Comparison of ENCODE assay signal across 1 cellular context in genomic region chr20:25058051-25058796, GRCh38.
TF ChIP-seq lines count a peak whose summit lies in the region.

ACSS1 (minus strand) TSS chr20:25058139; CDS start chr20:25058102, 37 bp downstream.

TF ChIP-seq in GM12878, 131 proteins besides CTCF, POLR2A, EP300 and RAD21 (continued from another document and continues in another):
- TF ChIP-seq ZNF592 (IDR thresholded peaks at IDR 0.05): 0 out of 2 replicates have a peak, but pooled peaks have one; percentile 25
- TF ChIP-seq RB1 (IDR thresholded peaks at IDR 0.05; ENCODE audit: borderline replicate concordance): no peak
- peak; percentile 37; the same call in 1 of the 2 replicates for TF ChIP-seq CREM (IDR thresholded peaks at IDR 0.05; ENCODE audit: low read depth)
- no peak for TF ChIP-seq NR2C2 (IDR thresholded peaks at IDR 0.05; ENCODE audit: borderline replicate concordance, control insufficient read depth, insufficient read length, low read depth)
- TF ChIP-seq RELA (IDR thresholded peaks at IDR 0.05; ENCODE audit: borderline replicate concordance, partially characterized antibody): no peak
- TF ChIP-seq TARDBP (IDR thresholded peaks at IDR 0.05; ENCODE audit: borderline replicate concordance): no peak
- no peak for TF ChIP-seq SREBF2 (IDR thresholded peaks at IDR 0.05; ENCODE audit: low read length)
- no peak for TF ChIP-seq HDAC6 (IDR thresholded peaks at IDR 0.05; ENCODE audit: unreplicated experiment)
- TF ChIP-seq SMC3 (IDR thresholded peaks at IDR 0.05; ENCODE audit: borderline replicate concordance, low read length): no peak
- TF ChIP-seq MTA2 (IDR thresholded peaks at IDR 0.05; ENCODE audit: low read depth): no peak
- TF ChIP-seq HDGF (IDR thresholded peaks at IDR 0.05): 0 out of 2 replicates have a peak, but pooled peaks have one; percentile 43
- TF ChIP-seq NFIC (IDR thresholded peaks at IDR 0.05; ENCODE audit: low read depth, low read length): no peak
- 0 out of 2 replicates have a peak, but pooled peaks have one; percentile 8 for TF ChIP-seq POLR2AphosphoS2 (IDR thresholded peaks at IDR 0.05; ENCODE audit: low read depth, low read length)
- no peak for TF ChIP-seq HSF1 (IDR thresholded peaks at IDR 0.05; ENCODE audit: low read depth, low read length)
- no peak for TF ChIP-seq EZH2 (IDR thresholded peaks at IDR 0.05; ENCODE audit: borderline replicate concordance, control insufficient read depth, low read depth, low read length)
- TF ChIP-seq ATF2 (IDR thresholded peaks at IDR 0.05; ENCODE audit: low read length): no peak
- 0 out of 2 replicates have a peak, but pooled peaks have one; percentile 70 for TF ChIP-seq ZNF207 (IDR thresholded peaks at IDR 0.05; ENCODE audit: borderline replicate concordance)
- TF ChIP-seq, protein P1, sequence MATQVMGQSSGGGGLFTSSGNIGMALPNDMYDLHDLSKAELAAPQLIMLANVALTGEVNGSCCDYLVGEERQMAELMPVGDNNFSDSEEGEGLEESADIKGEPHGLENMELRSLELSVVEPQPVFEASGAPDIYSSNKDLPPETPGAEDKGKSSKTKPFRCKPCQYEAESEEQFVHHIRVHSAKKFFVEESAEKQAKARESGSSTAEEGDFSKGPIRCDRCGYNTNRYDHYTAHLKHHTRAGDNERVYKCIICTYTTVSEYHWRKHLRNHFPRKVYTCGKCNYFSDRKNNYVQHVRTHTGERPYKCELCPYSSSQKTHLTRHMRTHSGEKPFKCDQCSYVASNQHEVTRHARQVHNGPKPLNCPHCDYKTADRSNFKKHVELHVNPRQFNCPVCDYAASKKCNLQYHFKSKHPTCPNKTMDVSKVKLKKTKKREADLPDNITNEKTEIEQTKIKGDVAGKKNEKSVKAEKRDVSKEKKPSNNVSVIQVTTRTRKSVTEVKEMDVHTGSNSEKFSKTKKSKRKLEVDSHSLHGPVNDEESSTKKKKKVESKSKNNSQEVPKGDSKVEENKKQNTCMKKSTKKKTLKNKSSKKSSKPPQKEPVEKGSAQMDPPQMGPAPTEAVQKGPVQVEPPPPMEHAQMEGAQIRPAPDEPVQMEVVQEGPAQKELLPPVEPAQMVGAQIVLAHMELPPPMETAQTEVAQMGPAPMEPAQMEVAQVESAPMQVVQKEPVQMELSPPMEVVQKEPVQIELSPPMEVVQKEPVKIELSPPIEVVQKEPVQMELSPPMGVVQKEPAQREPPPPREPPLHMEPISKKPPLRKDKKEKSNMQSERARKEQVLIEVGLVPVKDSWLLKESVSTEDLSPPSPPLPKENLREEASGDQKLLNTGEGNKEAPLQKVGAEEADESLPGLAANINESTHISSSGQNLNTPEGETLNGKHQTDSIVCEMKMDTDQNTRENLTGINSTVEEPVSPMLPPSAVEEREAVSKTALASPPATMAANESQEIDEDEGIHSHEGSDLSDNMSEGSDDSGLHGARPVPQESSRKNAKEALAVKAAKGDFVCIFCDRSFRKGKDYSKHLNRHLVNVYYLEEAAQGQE (IDR thresholded peaks at IDR 0.05; ENCODE audit: low read depth, low read length): no peak
- TF ChIP-seq PAX8 (IDR thresholded peaks at IDR 0.05): no peak
- no peak for TF ChIP-seq RFX5 (IDR thresholded peaks at IDR 0.05; ENCODE audit: low read depth, low read length)
- TF ChIP-seq YY1 (IDR thresholded peaks at IDR 0.05; ENCODE audit: low read depth, low read length): 0 out of 2 replicates have a peak, but pooled peaks have one; percentile 5
- TF ChIP-seq MEF2A (IDR thresholded peaks at IDR 0.05; ENCODE audit: insufficient read depth, low read depth, low read length): no peak
- no peak for TF ChIP-seq IRF3 (IDR thresholded peaks at IDR 0.05)
- peak; percentile 98 to 99 for TF ChIP-seq BHLHE40 (IDR thresholded peaks at IDR 0.05; ENCODE audit: borderline replicate concordance in 1 of 2, low read depth in 2 of 2, low read length in 1 of 2)
- no peak for TF ChIP-seq RAD51 (IDR thresholded peaks at IDR 0.05)
- TF ChIP-seq ZNF384 (IDR thresholded peaks at IDR 0.05; ENCODE audit: borderline replicate concordance, low read depth, low read length): no peak
- TF ChIP-seq RBBP5 (conservative IDR thresholded peaks at IDR 0.05): no peak
- peak; percentile 33; the same call in 1 of the 2 replicates for TF ChIP-seq SPI1 (IDR thresholded peaks at IDR 0.05; ENCODE audit: borderline replicate concordance, insufficient read depth, low read depth, low read length)
- no peak for TF ChIP-seq ZNF622 (IDR thresholded peaks at IDR 0.05)
- TF ChIP-seq POLR2AphosphoS5 (IDR thresholded peaks at IDR 0.05; ENCODE audit: low read length): peak; percentile 66; the same call in 1 of the 2 replicates
- TF ChIP-seq EGR1 (IDR thresholded peaks at IDR 0.05; ENCODE audit: borderline replicate concordance in 1 of 2, low read depth in 2 of 2, low read length in 2 of 2): 0 out of 3 replicates have a peak, but pooled peaks of 1 of the 2 experiments have one; percentile 10
- TF ChIP-seq JUNB (IDR thresholded peaks at IDR 0.05): no peak
- TF ChIP-seq ZNF274 (IDR thresholded peaks at IDR 0.05; ENCODE audit: insufficient read depth, insufficient read length): no peak
- TF ChIP-seq YBX1 (IDR thresholded peaks at IDR 0.05): no peak
- no peak for TF ChIP-seq E4F1 (IDR thresholded peaks at IDR 0.05; ENCODE audit: borderline replicate concordance, partially characterized antibody)
- TF ChIP-seq KDM1A (IDR thresholded peaks at IDR 0.05; ENCODE audit: borderline replicate concordance): no peak
- TF ChIP-seq MYB (IDR thresholded peaks at IDR 0.05; ENCODE audit: borderline replicate concordance, low read depth, low read length): no peak
- no peak for TF ChIP-seq CREB1 (IDR thresholded peaks at IDR 0.05; ENCODE audit: low read depth)
- no peak for TF ChIP-seq SIX5 (IDR thresholded peaks at IDR 0.05; ENCODE audit: low read depth, low read length, severe bottlenecking)
- TF ChIP-seq IKZF1 (conservative IDR thresholded peaks at IDR 0.05): peak; percentile 37; the same call in 1 of the 2 replicates
- peak; percentile 78; the same call in 1 of the 2 replicates for TF ChIP-seq NBN (IDR thresholded peaks at IDR 0.05)
- no peak for TF ChIP-seq ATF3 (IDR thresholded peaks at IDR 0.05; ENCODE audit: borderline replicate concordance, extremely low read depth, low read depth, low read length)
- peak; percentile 75 for TF ChIP-seq EED (IDR thresholded peaks at IDR 0.05; ENCODE audit: low read depth)
- no peak for TF ChIP-seq HDAC2 (IDR thresholded peaks at IDR 0.05)
- TF ChIP-seq TCF7 (IDR thresholded peaks at IDR 0.05; ENCODE audit: borderline replicate concordance): no peak
- TF ChIP-seq SMARCA5 (IDR thresholded peaks at IDR 0.05): 0 out of 2 replicates have a peak, but pooled peaks have one; percentile 28
- no peak for TF ChIP-seq GABPA (IDR thresholded peaks at IDR 0.05; ENCODE audit: low read depth)
- peak; percentile 98 for TF ChIP-seq PAX5 (IDR thresholded peaks at IDR 0.05; ENCODE audit: borderline replicate concordance, low read depth, low read length)
- no peak for TF ChIP-seq HCFC1 (IDR thresholded peaks at IDR 0.05; ENCODE audit: low read length)
- TF ChIP-seq SREBF1 (IDR thresholded peaks at IDR 0.05; ENCODE audit: low read length): no peak
- TF ChIP-seq ESRRA (IDR thresholded peaks at IDR 0.05; ENCODE audit: low read length): no peak
- TF ChIP-seq IRF4 (IDR thresholded peaks at IDR 0.05; ENCODE audit: low read depth, low read length): 0 out of 2 replicates have a peak, but pooled peaks have one; percentile 38
- no peak for TF ChIP-seq SP1 (IDR thresholded peaks at IDR 0.05; ENCODE audit: low read depth, low read length)
- TF ChIP-seq, protein P2, sequence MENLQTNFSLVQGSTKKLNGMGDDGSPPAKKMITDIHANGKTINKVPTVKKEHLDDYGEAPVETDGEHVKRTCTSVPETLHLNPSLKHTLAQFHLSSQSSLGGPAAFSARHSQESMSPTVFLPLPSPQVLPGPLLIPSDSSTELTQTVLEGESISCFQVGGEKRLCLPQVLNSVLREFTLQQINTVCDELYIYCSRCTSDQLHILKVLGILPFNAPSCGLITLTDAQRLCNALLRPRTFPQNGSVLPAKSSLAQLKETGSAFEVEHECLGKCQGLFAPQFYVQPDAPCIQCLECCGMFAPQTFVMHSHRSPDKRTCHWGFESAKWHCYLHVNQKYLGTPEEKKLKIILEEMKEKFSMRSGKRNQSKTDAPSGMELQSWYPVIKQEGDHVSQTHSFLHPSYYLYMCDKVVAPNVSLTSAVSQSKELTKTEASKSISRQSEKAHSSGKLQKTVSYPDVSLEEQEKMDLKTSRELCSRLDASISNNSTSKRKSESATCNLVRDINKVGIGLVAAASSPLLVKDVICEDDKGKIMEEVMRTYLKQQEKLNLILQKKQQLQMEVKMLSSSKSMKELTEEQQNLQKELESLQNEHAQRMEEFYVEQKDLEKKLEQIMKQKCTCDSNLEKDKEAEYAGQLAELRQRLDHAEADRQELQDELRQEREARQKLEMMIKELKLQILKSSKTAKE (IDR thresholded peaks at IDR 0.05; ENCODE audit: low read depth, poor library complexity, severe bottlenecking): no peak
